Comparison of ENCODE assay signal across 27 cellular contexts in the genomic region with DNA sequence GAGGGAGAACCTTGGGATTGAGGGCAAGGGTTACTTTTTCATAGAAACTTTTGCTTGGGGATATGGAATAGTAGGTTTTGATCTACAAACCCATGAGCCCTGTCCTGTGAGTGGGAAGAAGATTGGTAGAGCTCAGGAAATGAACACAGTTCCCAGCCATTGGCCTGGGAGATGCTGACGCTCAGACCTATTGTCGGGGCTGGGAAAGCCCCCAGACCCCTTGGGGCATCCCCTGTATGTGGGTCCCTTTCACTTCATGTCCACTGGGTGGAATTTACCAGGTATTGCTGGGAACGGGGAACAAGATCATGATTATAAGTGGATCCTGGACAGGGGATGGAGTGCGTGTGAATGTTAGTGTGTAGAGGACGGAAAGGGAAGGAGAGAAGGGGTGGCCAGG. TPM values are rescaled to one million over a fixed set of nuclear protein-coding genes. Genes with fewer than 3 reads are reported as not detected.
DNase-seq lines count a peak whose midpoint lies in the region; ATAC-seq and TF ChIP-seq lines count a peak whose summit lies in the region.
"Had no signal": no experiment of that assay in that cellular context is flagged by ENCODE, and none has a peak within 500 bp of the region (broad histone marks: within the 10 kb centered on the region; RNA-seq: fewer than 3 reads in every experiment).

No MANE protein-coding gene starts in this region.

- ATAC-seq in activated T-cell treated with anti-CD3 and anti-CD28 coated beads, Interleukin-2, amount 50 U/mL, for 72 hours (replicated peaks in 1 of 2), result no peak
- peak; percentile 41 for ATAC-seq in stimulated activated naive CD8-positive, alpha-beta T cell treated with anti-CD3 and anti-CD28 coated beads, Interleukin-15, amount 100 ng/mL, for 72 hours
- ATAC-seq: CD8-positive, alpha-beta T cell; heart left ventricle; K562; stimulated activated memory B cell treated with anti-CD40 and anti-IgM and Interleukin-4, amounts not matched to agents 10 μg/mL and 1 μg/mL and 100 μg/mL, for 72 hours had no signal

- H3K27me3 Mint-ChIP-seq in activated T-cell treated with anti-CD3 and anti-CD28 coated beads, Interleukin-2, amount 50 U/mL, for 72 hours (ENCODE audit: low read depth), result no peaks in the 10 kb centered on the region
- no peaks in the 10 kb centered on the region for H3K27me3 Mint-ChIP-seq in stimulated activated naive CD8-positive, alpha-beta T cell treated with anti-CD3 and anti-CD28 coated beads, Interleukin-15, amount 100 ng/mL, for 72 hours
- H3K27me3 Mint-ChIP-seq: activated CD4-positive, alpha-beta T cell treated with anti-CD3 and anti-CD28 coated beads, Interleukin-2, amount 10 ng/mL, durations not matched to agents 7 days and 5 days; activated naive CD8-positive, alpha-beta T cell treated with anti-CD3 and anti-CD28 coated beads, Interleukin-2, amount 10 ng/mL, durations not matched to agents 7 days and 5 days; naive B cell; stimulated activated memory B cell treated with anti-CD40 and anti-IgM and Interleukin-4, amounts not matched to agents 10 μg/mL and 1 μg/mL and 100 μg/mL, for 72 hours had no signal

- no peak for TF ChIP-seq CTCF in GM20000 (IDR thresholded peaks at IDR 0.05; ENCODE audit: extremely low read depth, missing control alignments)

- H3K4me1 Mint-ChIP-seq in activated T-cell treated with anti-CD3 and anti-CD28 coated beads, Interleukin-2, amount 50 U/mL, for 72 hours (ENCODE audit: low read depth), result peaks cover 69% of the 10 kb centered on the region
- H3K4me1 Mint-ChIP-seq in stimulated activated naive CD8-positive, alpha-beta T cell treated with anti-CD3 and anti-CD28 coated beads, Interleukin-15, amount 100 ng/mL, for 72 hours, result peaks cover 81% of the 10 kb centered on the region

- DNase-seq in activated T-cell treated with anti-CD3 and anti-CD28 coated beads, Interleukin-2, amount 50 U/mL, for 72 hours, result no peak
- DNase-seq in activated T-cell treated with anti-CD3 and anti-CD28 coated beads, Interleukin-2, amount 50 U/mL, for 1 hour, result no peak
- DNase-seq in GM20000 (ENCODE audit: low spot score) (peak; percentile 17), ecto neural progenitor cell (ENCODE audit: low spot score) (peak; percentile 32), T1000 (lab: John Stamatoyannopoulos, UW) (no peak), cerebellum (ENCODE audit: low spot score) (no peak), COR-L47 (lab: John Stamatoyannopoulos, UW) (no peak)
- no peak for DNase-seq in stimulated activated naive CD8-positive, alpha-beta T cell treated with anti-CD3 and anti-CD28 coated beads, Interleukin-15, amount 100 ng/mL, for 72 hours
- DNase-seq: activated CD4-positive, alpha-beta T cell treated with anti-CD3 and anti-CD28 coated beads, Interleukin-2, amount 10 ng/mL, durations not matched to agents 7 days and 5 days; activated naive CD8-positive, alpha-beta T cell treated with anti-CD3 and anti-CD28 coated beads, Interleukin-2, amount 10 ng/mL, durations not matched to agents 7 days and 5 days; CD8-positive, alpha-beta T cell; DMS 273 treated with DMSO at 0.1 percent for 48 hours; EL; erythroblast; H7; heart left ventricle; midbrain; naive B cell; NCI-H1092; NCI-H1694; NCI-H446 treated with DMSO at 0.1 percent for 48 hours; NCI-H774; Peyer's patch; SHP77; uterus had no signal

- peak overlapping the region; percentile 18 to 24 for H3K4me3 Mint-ChIP-seq in activated T-cell treated with anti-CD3 and anti-CD28 coated beads, Interleukin-2, amount 50 U/mL, for 72 hours
- peak overlapping the region in 1 of 2 donors; percentile 36 for H3K4me3 Mint-ChIP-seq in stimulated activated naive CD8-positive, alpha-beta T cell treated with anti-CD3 and anti-CD28 coated beads, Interleukin-15, amount 100 ng/mL, for 72 hours
- H3K4me3 Mint-ChIP-seq: activated CD4-positive, alpha-beta T cell treated with anti-CD3 and anti-CD28 coated beads, Interleukin-2, amount 10 ng/mL, durations not matched to agents 7 days and 5 days; activated naive CD8-positive, alpha-beta T cell treated with anti-CD3 and anti-CD28 coated beads, Interleukin-2, amount 10 ng/mL, durations not matched to agents 7 days and 5 days; CD8-positive, alpha-beta T cell; naive B cell; stimulated activated memory B cell treated with anti-CD40 and anti-IgM and Interleukin-4, amounts not matched to agents 10 μg/mL and 1 μg/mL and 100 μg/mL, for 72 hours had no signal

- H3K27ac Mint-ChIP-seq in activated T-cell treated with anti-CD3 and anti-CD28 coated beads, Interleukin-2, amount 50 U/mL, for 72 hours, result peak overlapping the region; percentile 55
- peak overlapping the region in 1 of 2 donors; percentile 21 for H3K27ac Mint-ChIP-seq in stimulated activated naive CD8-positive, alpha-beta T cell treated with anti-CD3 and anti-CD28 coated beads, Interleukin-15, amount 100 ng/mL, for 72 hours
- H3K27ac Mint-ChIP-seq: activated CD4-positive, alpha-beta T cell treated with anti-CD3 and anti-CD28 coated beads, Interleukin-2, amount 10 ng/mL, durations not matched to agents 7 days and 5 days; activated naive CD8-positive, alpha-beta T cell treated with anti-CD3 and anti-CD28 coated beads, Interleukin-2, amount 10 ng/mL, durations not matched to agents 7 days and 5 days; CD8-positive, alpha-beta T cell had no signal

- no peaks in the 10 kb centered on the region for H3K9me3 Mint-ChIP-seq in activated T-cell treated with anti-CD3 and anti-CD28 coated beads, Interleukin-2, amount 50 U/mL, for 72 hours
- H3K9me3 Mint-ChIP-seq in stimulated activated naive CD8-positive, alpha-beta T cell treated with anti-CD3 and anti-CD28 coated beads, Interleukin-15, amount 100 ng/mL, for 72 hours, result no peaks in the 10 kb centered on the region
- H3K9me3 Mint-ChIP-seq: activated CD4-positive, alpha-beta T cell treated with anti-CD3 and anti-CD28 coated beads, Interleukin-2, amount 10 ng/mL, durations not matched to agents 7 days and 5 days; activated naive CD8-positive, alpha-beta T cell treated with anti-CD3 and anti-CD28 coated beads, Interleukin-2, amount 10 ng/mL, durations not matched to agents 7 days and 5 days; CD8-positive, alpha-beta T cell; naive B cell; stimulated activated memory B cell treated with anti-CD40 and anti-IgM and Interleukin-4, amounts not matched to agents 10 μg/mL and 1 μg/mL and 100 μg/mL, for 72 hours had no signal

- peaks cover 3 to 11% of the 10 kb centered on the region in 2 donors for H3K36me3 Mint-ChIP-seq in activated T-cell treated with anti-CD3 and anti-CD28 coated beads, Interleukin-2, amount 50 U/mL, for 72 hours (ENCODE audit: insufficient read depth in 2 of 2)

RNA-seq across cellular contexts. Expression of a gene that starts 19.0 kb away (rescaled TPM):
- 100 to 1,000 TPM; 112 to 119 TPM for total RNA-seq in activated T-cell treated with anti-CD3 and anti-CD28 coated beads, Interleukin-2, amount 50 U/mL, for 72 hours
- 148 TPM for total RNA-seq in cerebellum

Comparison
In these comparisons a context has a peak if more than half of its experiments do, and no peak if none do; other contexts are left out.
1. DNase-seq: peak in GM20000 (single experiment) and ecto neural progenitor cell (single experiment); none in activated T-cell treated with anti-CD3 and anti-CD28 coated beads, Interleukin-2, amount 50 U/mL, for 72 hours (0 of 2), activated T-cell treated with anti-CD3 and anti-CD28 coated beads, Interleukin-2, amount 50 U/mL, for 1 hour (single experiment), stimulated activated naive CD8-positive, alpha-beta T cell treated with anti-CD3 and anti-CD28 coated beads, Interleukin-15, amount 100 ng/mL, for 72 hours (0 of 2), T1000 (single experiment), cerebellum (single experiment) and COR-L47 (single experiment).